In the genomic region with DNA sequence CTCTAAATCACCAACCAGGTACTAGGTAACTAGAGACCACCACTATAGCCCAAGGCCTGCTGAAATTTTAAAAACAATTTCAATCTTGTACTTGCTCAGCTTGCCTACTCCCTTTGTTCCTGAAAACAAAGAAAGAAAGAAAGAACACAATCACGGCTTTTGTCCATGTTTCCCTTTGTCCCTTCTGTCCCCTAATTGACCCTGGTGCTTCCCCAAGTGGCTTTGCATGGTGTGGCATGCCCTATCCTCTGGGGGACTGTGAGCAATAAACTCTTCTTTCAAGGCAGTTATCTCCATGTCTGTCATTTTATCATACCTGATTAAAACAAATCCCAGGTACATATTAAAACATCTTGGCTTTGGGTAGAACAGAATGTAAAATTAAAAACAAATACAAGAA, we compare ENCODE assay signal across 31 cellular contexts.
"Had no signal": no experiment of that assay in that cellular context is flagged by ENCODE, and none has a peak within 500 bp of the region (broad histone marks: within the 10 kb centered on the region; RNA-seq: fewer than 3 reads in every experiment).

No MANE protein-coding gene starts in this region.

- H3K27ac ChIP-seq: ascending aorta, cardiac muscle cell, coronary artery, dorsolateral prefrontal cortex, gastrocnemius medialis, hepatocyte, ovary, psoas muscle, right atrium auricular region, thyroid gland, upper lobe of left lung, vagina had no signal

- H3K27me3 ChIP-seq: ascending aorta, cardiac muscle cell, dorsolateral prefrontal cortex, gastrocnemius medialis, hepatocyte, ovary, right atrium auricular region, thyroid gland, upper lobe of left lung, vagina had no signal

- H3K9me3 Mint-ChIP-seq: brain, nephron progenitor cell had no signal

- H3K36me3 Mint-ChIP-seq: brain; mesothelial cell of epicardium; stimulated activated memory B cell treated with anti-CD40 and anti-IgM and Interleukin-4, amounts not matched to agents 10 μg/mL and 1 μg/mL and 100 μg/mL, for 72 hours had no signal

- H3K4me1 Mint-ChIP-seq: activated CD4-positive, alpha-beta T cell treated with anti-CD3 and anti-CD28 coated beads for 36 hours; activated naive CD8-positive, alpha-beta T cell treated with anti-CD3 and anti-CD28 coated beads, Interleukin-2, amount 10 ng/mL, durations not matched to agents 7 days and 5 days; brain; naive B cell; nephron progenitor cell; stimulated activated memory B cell treated with anti-CD40 and anti-IgM and Interleukin-4, amounts not matched to agents 10 μg/mL and 1 μg/mL and 100 μg/mL, for 72 hours; stimulated activated naive CD8-positive, alpha-beta T cell treated with anti-CD3 and anti-CD28 coated beads, Interleukin-15, amount 100 ng/mL, for 72 hours had no signal

- H3K27me3 Mint-ChIP-seq: activated CD4-positive, alpha-beta T cell treated with anti-CD3 and anti-CD28 coated beads for 36 hours; activated naive CD8-positive, alpha-beta T cell treated with anti-CD3 and anti-CD28 coated beads, Interleukin-2, amount 10 ng/mL, durations not matched to agents 7 days and 5 days; brain; stimulated activated memory B cell treated with anti-CD40 and anti-IgM and Interleukin-4, amounts not matched to agents 10 μg/mL and 1 μg/mL and 100 μg/mL, for 72 hours; stimulated activated naive CD8-positive, alpha-beta T cell treated with anti-CD3 and anti-CD28 coated beads, Interleukin-15, amount 100 ng/mL, for 72 hours had no signal

- H2AFZ ChIP-seq: hepatocyte had no signal

- H3K79me2 ChIP-seq: hepatocyte had no signal

- H3K4me2 ChIP-seq: hepatocyte, smooth muscle cell had no signal

- H3K4me3 Mint-ChIP-seq: activated CD4-positive, alpha-beta T cell treated with anti-CD3 and anti-CD28 coated beads for 36 hours; activated naive CD8-positive, alpha-beta T cell treated with anti-CD3 and anti-CD28 coated beads, Interleukin-2, amount 10 ng/mL, durations not matched to agents 7 days and 5 days; activated T-cell treated with anti-CD3 and anti-CD28 coated beads, Interleukin-2, amount 50 U/mL, for 72 hours; brain; mesothelial cell of epicardium; naive B cell; nephron progenitor cell; stimulated activated memory B cell treated with anti-CD40 and anti-IgM and Interleukin-4, amounts not matched to agents 10 μg/mL and 1 μg/mL and 100 μg/mL, for 72 hours; stimulated activated naive CD8-positive, alpha-beta T cell treated with anti-CD3 and anti-CD28 coated beads, Interleukin-15, amount 100 ng/mL, for 72 hours had no signal

- H3K9me3 ChIP-seq: ascending aorta, gastrocnemius medialis, ovary, psoas muscle, right atrium auricular region, thyroid gland, upper lobe of left lung, vagina had no signal

- H3K4me3 ChIP-seq: ascending aorta, cardiac muscle cell, coronary artery, dorsolateral prefrontal cortex, gastrocnemius medialis, hepatocyte, ovary, psoas muscle, right atrium auricular region, smooth muscle cell, thyroid gland, upper lobe of left lung, vagina had no signal

- ATAC-seq: activated CD4-positive, alpha-beta T cell treated with anti-CD3 and anti-CD28 coated beads for 36 hours; activated T-cell treated with anti-CD3 and anti-CD28 coated beads, Interleukin-2, amount 50 U/mL, for 72 hours; gastrocnemius medialis; psoas muscle; stimulated activated memory B cell treated with anti-CD40 and anti-IgM and Interleukin-4, amounts not matched to agents 10 μg/mL and 1 μg/mL and 100 μg/mL, for 72 hours; stimulated activated naive CD8-positive, alpha-beta T cell treated with anti-CD3 and anti-CD28 coated beads, Interleukin-15, amount 100 ng/mL, for 72 hours had no signal

- H3K36me3 ChIP-seq: ascending aorta, cardiac muscle cell, gastrocnemius medialis, ovary, right atrium auricular region, thyroid gland, upper lobe of left lung, vagina had no signal

- H3K4me1 ChIP-seq: gastrocnemius medialis, psoas muscle, thyroid gland, upper lobe of left lung, vagina had no signal

- H3K27ac Mint-ChIP-seq: activated CD4-positive, alpha-beta T cell treated with anti-CD3 and anti-CD28 coated beads for 36 hours; activated naive CD8-positive, alpha-beta T cell treated with anti-CD3 and anti-CD28 coated beads, Interleukin-2, amount 10 ng/mL, durations not matched to agents 7 days and 5 days; activated T-cell treated with anti-CD3 and anti-CD28 coated beads, Interleukin-2, amount 50 U/mL, for 72 hours; brain; mesothelial cell of epicardium; nephron progenitor cell; stimulated activated memory B cell treated with anti-CD40 and anti-IgM and Interleukin-4, amounts not matched to agents 10 μg/mL and 1 μg/mL and 100 μg/mL, for 72 hours; stimulated activated naive CD8-positive, alpha-beta T cell treated with anti-CD3 and anti-CD28 coated beads, Interleukin-15, amount 100 ng/mL, for 72 hours had no signal

- DNase-seq: activated CD4-positive, alpha-beta T cell treated with anti-CD3 and anti-CD28 coated beads for 36 hours; activated naive CD4-positive, alpha-beta T cell treated with Interleukin-2 at 50 U/mL for 16 hours; activated naive CD8-positive, alpha-beta T cell treated with anti-CD3 and anti-CD28 coated beads, Interleukin-2, amount 10 ng/mL, durations not matched to agents 7 days and 5 days; activated T-cell treated with anti-CD3 and anti-CD28 coated beads for 4 hours; activated T-cell treated with anti-CD3 and anti-CD28 coated beads, Interleukin-2, amount 50 U/mL, for 72 hours; cerebellar nuclear complex; dorsolateral prefrontal cortex; effector memory CD4-positive, alpha-beta T cell; erythroblast; gastrocnemius medialis; naive B cell; nephron progenitor cell; ovary; psoas muscle; stimulated activated CD4-positive, alpha-beta T cell treated with anti-CD3 and anti-CD28 coated beads, Interleukin-1b, Interleukin-23, amount 100 ng/mL, for 48 hours; stimulated activated CD4-positive, alpha-beta T cell treated with anti-CD3 and anti-CD28 coated beads, Interleukin-4, amount 100 ng/mL, for 4 hours; stimulated activated CD8-positive, alpha-beta memory T cell treated with anti-CD3 and anti-CD28 coated beads, Interleukin-4, amount 100 ng/mL, for 48 hours; stimulated activated naive CD8-positive, alpha-beta T cell treated with anti-CD3 and anti-CD28 coated beads, Interleukin-15, amount 100 ng/mL, for 72 hours; T-helper 2 cell; thyroid gland; upper lobe of left lung had no signal
